Comparison of ENCODE assay signal across 19 cellular contexts in genomic region chr11:19576903-19577302, GRCh38.
DNase-seq lines count a peak whose midpoint lies in the region; ATAC-seq and TF ChIP-seq lines count a peak whose summit lies in the region.
"Had no signal": no experiment of that assay in that cellular context is flagged by ENCODE, and none has a peak within 500 bp of the region (broad histone marks: within the 10 kb centered on the region; RNA-seq: fewer than 3 reads in every experiment).

No MANE protein-coding gene starts in this region.

- H3K27ac Mint-ChIP-seq in activated CD4-positive, alpha-beta T cell treated with anti-CD3 and anti-CD28 coated beads, Interleukin-2, amount 10 ng/mL, durations not matched to agents 7 days and 5 days = no peak overlapping the region
- H3K27ac Mint-ChIP-seq in T-cell = no peak overlapping the region
- H3K27ac Mint-ChIP-seq: endodermal cell; nephron progenitor cell; stimulated activated naive CD8-positive, alpha-beta T cell treated with anti-CD3 and anti-CD28 coated beads, Interleukin-15, amount 100 ng/mL, for 72 hours had no signal

- DNase-seq in SK-N-SH (no peak), esophagus squamous epithelium (lab: John Stamatoyannopoulos, UW) (no peak), osteoblast (ENCODE audit: insufficient read length, low spot score, missing footprints) (no peak), upper lobe of right lung (no peak), NCI-H2171 treated with DMSO at 0.1 percent for 48 hours (lab: John Stamatoyannopoulos, UW) (no peak), T-cell (no peak)
- no peak for DNase-seq in activated CD4-positive, alpha-beta T cell treated with anti-CD3 and anti-CD28 coated beads, Interleukin-2, amount 10 ng/mL, durations not matched to agents 7 days and 5 days
- DNase-seq: activated CD8-positive, alpha-beta memory T cell treated with anti-CD3 and anti-CD28 coated beads for 24 hours; activated effector memory CD4-positive, alpha-beta T cell treated with anti-CD3 and anti-CD28 coated beads, Interleukin-2, amount 50 U/mL, for 16 hours; CD8-positive, alpha-beta memory T cell; endodermal cell; HFFc6; NCI-H1417 treated with DMSO at 0.1 percent for 48 hours; nephron progenitor cell; stimulated activated naive CD8-positive, alpha-beta T cell treated with anti-CD3 and anti-CD28 coated beads, Interleukin-15, amount 100 ng/mL, for 72 hours had no signal

- intact Hi-C loops in esophagus squamous epithelium (cut with DNase I) = no loop called here
- intact Hi-C loops in upper lobe of right lung (cut with DNase I) = no loop called here

- TF ChIP-seq POLR2A in esophagus squamous epithelium (IDR thresholded peaks at IDR 0.05) = no peak

- no peak overlapping the region for H3K4me3 Mint-ChIP-seq in activated CD4-positive, alpha-beta T cell treated with anti-CD3 and anti-CD28 coated beads, Interleukin-2, amount 10 ng/mL, durations not matched to agents 7 days and 5 days
- H3K4me3 Mint-ChIP-seq in T-cell = no peak overlapping the region
- H3K4me3 Mint-ChIP-seq: CD8-positive, alpha-beta memory T cell; endodermal cell; nephron progenitor cell; stimulated activated naive CD8-positive, alpha-beta T cell treated with anti-CD3 and anti-CD28 coated beads, Interleukin-15, amount 100 ng/mL, for 72 hours had no signal

- H3K9ac ChIP-seq in SK-N-SH = no peak overlapping the region

- H3K79me2 ChIP-seq in SK-N-SH (ENCODE audit: insufficient read depth) (no peaks in the 10 kb centered on the region), osteoblast (ENCODE audit: insufficient read depth, low read length) (no peaks in the 10 kb centered on the region)

- TF ChIP-seq RAD21 in SK-N-SH (IDR thresholded peaks at IDR 0.05; ENCODE audit: low read length) = no peak

- POLR2A ChIA-PET in SK-N-SH (lab: Yijun Ruan, JAX) = no interaction called here
- POLR2A ChIA-PET in activated CD4-positive, alpha-beta T cell treated with anti-CD3 and anti-CD28 coated beads, Interleukin-2, amount 10 ng/mL, durations not matched to agents 7 days and 5 days (lab: Charles Lee) = no interaction called here
- POLR2A ChIA-PET in T-cell (lab: Charles Lee) = no interaction called here

- WGBS in SK-N-SH (ENCODE audit: low lambda C conversion rate) = 95% methylated on average over 6 of the region's 6 CpGs
- WGBS in esophagus squamous epithelium, 2 donors = 71 to 82% methylated on average over 6 of the region's 6 CpGs

- no peaks in the 10 kb centered on the region for H3K4me1 Mint-ChIP-seq in activated CD4-positive, alpha-beta T cell treated with anti-CD3 and anti-CD28 coated beads, Interleukin-2, amount 10 ng/mL, durations not matched to agents 7 days and 5 days
- H3K4me1 Mint-ChIP-seq in T-cell = no peaks in the 10 kb centered on the region
- H3K4me1 Mint-ChIP-seq: CD8-positive, alpha-beta memory T cell; stimulated activated naive CD8-positive, alpha-beta T cell treated with anti-CD3 and anti-CD28 coated beads, Interleukin-15, amount 100 ng/mL, for 72 hours had no signal

- ATAC-seq in SK-N-SH treated with all-trans-retinoic acid at 6 μM for 48 hours = no peak
- no peak for ATAC-seq in upper lobe of right lung
- ATAC-seq in T-cell (replicated peaks in 1 of 4) = no peak
- ATAC-seq: GM12878; K562; stimulated activated naive CD8-positive, alpha-beta T cell treated with anti-CD3 and anti-CD28 coated beads, Interleukin-15, amount 100 ng/mL, for 72 hours had no signal

- CTCF ChIA-PET in SK-N-SH (lab: Yijun Ruan, JAX) (interaction anchor here (0.8 to 6.4 kb wide), 5 partner anchors 11 to 159 kb away, joined by 3 to 56 read pairs (median 3); no protein-coding TSS in a partner anchor), T-cell (lab: Charles Lee) (interaction anchor here in 1 of 2 donors (1.4 kb wide), 1 partner anchor 15 kb away, joined by 3 read pairs; no protein-coding TSS in a partner anchor)
- CTCF ChIA-PET in activated CD4-positive, alpha-beta T cell treated with anti-CD3 and anti-CD28 coated beads, Interleukin-2, amount 10 ng/mL, durations not matched to agents 7 days and 5 days (lab: Charles Lee) = no interaction called here

- H3K4me2 ChIP-seq in SK-N-SH = peak overlapping the region; percentile 77
- H3K4me2 ChIP-seq in osteoblast (ENCODE audit: insufficient read depth, low read length) = no peak overlapping the region

- no peaks in the 10 kb centered on the region for H3K9me3 Mint-ChIP-seq in activated CD4-positive, alpha-beta T cell treated with anti-CD3 and anti-CD28 coated beads, Interleukin-2, amount 10 ng/mL, durations not matched to agents 7 days and 5 days
- H3K9me3 Mint-ChIP-seq in T-cell = no peaks in the 10 kb centered on the region
- H3K9me3 Mint-ChIP-seq: CD8-positive, alpha-beta memory T cell; endodermal cell; HFFc6; nephron progenitor cell; stimulated activated naive CD8-positive, alpha-beta T cell treated with anti-CD3 and anti-CD28 coated beads, Interleukin-15, amount 100 ng/mL, for 72 hours had no signal

- no peaks in the 10 kb centered on the region for H3K36me3 Mint-ChIP-seq in activated CD4-positive, alpha-beta T cell treated with anti-CD3 and anti-CD28 coated beads, Interleukin-2, amount 10 ng/mL, durations not matched to agents 7 days and 5 days (ENCODE audit: low read depth)
- H3K36me3 Mint-ChIP-seq in T-cell = no peaks in the 10 kb centered on the region
- H3K36me3 Mint-ChIP-seq: CD8-positive, alpha-beta memory T cell had no signal

- peaks cover 4% of the 10 kb centered on the region for H3K27me3 Mint-ChIP-seq in activated CD4-positive, alpha-beta T cell treated with anti-CD3 and anti-CD28 coated beads, Interleukin-2, amount 10 ng/mL, durations not matched to agents 7 days and 5 days
- H3K27me3 Mint-ChIP-seq in T-cell = peaks cover 0 to 4% of the 10 kb centered on the region in 2 donors
- H3K27me3 Mint-ChIP-seq: stimulated activated naive CD8-positive, alpha-beta T cell treated with anti-CD3 and anti-CD28 coated beads, Interleukin-15, amount 100 ng/mL, for 72 hours had no signal

- H3K36me3 ChIP-seq in SK-N-SH (replicated peaks in 1 of 2; ENCODE audit: control insufficient read depth in 1 of 2, insufficient read depth in 2 of 2, low read length in 1 of 2) = no peaks in the 10 kb centered on the region
- H3K36me3 ChIP-seq in esophagus squamous epithelium = no peaks in the 10 kb centered on the region
- no peaks in the 10 kb centered on the region for H3K36me3 ChIP-seq in osteoblast (ENCODE audit: insufficient read depth, low read length)
- H3K36me3 ChIP-seq in upper lobe of right lung = no peaks in the 10 kb centered on the region

- H3K27ac ChIP-seq in SK-N-SH (ENCODE audit: low read depth in 2 of 2, low read length in 1 of 2) (peak overlapping the region; percentile 71 to 98), esophagus squamous epithelium (peak overlapping the region; percentile 65 to 89 (median 78)), osteoblast (ENCODE audit: low read depth, low read length) (peak overlapping the region; percentile 13), upper lobe of right lung (peak overlapping the region; percentile 45)
- H3K27ac ChIP-seq: 22Rv1 had no signal

- no peaks in the 10 kb centered on the region for H3K9me2 ChIP-seq in SK-N-SH

- H2AFZ ChIP-seq in SK-N-SH (ENCODE audit: low read depth) = no peak overlapping the region
- no peak overlapping the region for H2AFZ ChIP-seq in osteoblast (ENCODE audit: low read length)

- no peaks in the 10 kb centered on the region for H3K9me3 ChIP-seq in SK-N-SH
- no peaks in the 10 kb centered on the region for H3K9me3 ChIP-seq in esophagus squamous epithelium
- H3K9me3 ChIP-seq in osteoblast (ENCODE audit: low read depth, low read length) = no peaks in the 10 kb centered on the region
- no peaks in the 10 kb centered on the region for H3K9me3 ChIP-seq in upper lobe of right lung

- no peaks in the 10 kb centered on the region for H3K27me3 ChIP-seq in SK-N-SH (ENCODE audit: insufficient read depth)
- H3K27me3 ChIP-seq in esophagus squamous epithelium = no peaks in the 10 kb centered on the region
- H3K27me3 ChIP-seq in osteoblast (ENCODE audit: insufficient read depth, low read length) = no peaks in the 10 kb centered on the region
- no peaks in the 10 kb centered on the region for H3K27me3 ChIP-seq in upper lobe of right lung

- H3F3A ChIP-seq in SK-N-SH (replicated peaks; ENCODE audit: insufficient read depth) = no peaks in the 10 kb centered on the region

- no peak overlapping the region for H3K4me3 ChIP-seq in SK-N-SH (ENCODE audit: low read depth in 2 of 2, low read length in 1 of 2)
- H3K4me3 ChIP-seq in esophagus squamous epithelium = no peak overlapping the region
- peak overlapping the region; percentile 14 for H3K4me3 ChIP-seq in osteoblast (ENCODE audit: insufficient read depth, low read length)
- no peak overlapping the region for H3K4me3 ChIP-seq in upper lobe of right lung
- H3K4me3 ChIP-seq: GM12878, K562 had no signal

- no peak for TF ChIP-seq CTCF in SK-N-SH (IDR thresholded peaks at IDR 0.05)
- TF ChIP-seq CTCF in esophagus squamous epithelium (IDR thresholded peaks at IDR 0.05) = no peak
- TF ChIP-seq CTCF in osteoblast (IDR thresholded peaks at IDR 0.05; ENCODE audit: extremely low read depth, low read depth, low read length) = no peak
- TF ChIP-seq CTCF in upper lobe of right lung (IDR thresholded peaks at IDR 0.05) = no peak

- no peak for TF ChIP-seq EP300 in SK-N-SH (IDR thresholded peaks at IDR 0.05; ENCODE audit: borderline replicate concordance in 1 of 2, low read depth in 1 of 2, low read length in 1 of 2)

- no peaks in the 10 kb centered on the region for H4K20me1 ChIP-seq in SK-N-SH (ENCODE audit: insufficient read depth)
- H4K20me1 ChIP-seq in osteoblast (ENCODE audit: insufficient read depth, low read length) = no peaks in the 10 kb centered on the region

- H3K4me1 ChIP-seq in SK-N-SH (ENCODE audit: control insufficient read depth in 1 of 2, insufficient read depth in 2 of 2, low read depth in 1 of 2, low read length in 1 of 2) (peaks cover 15 to 56% of the 10 kb centered on the region in 2 experiments), esophagus squamous epithelium (peaks cover 8 to 44% (median 20%) of the 10 kb centered on the region in 3 donors), osteoblast (ENCODE audit: insufficient read depth, low read length) (peaks cover 25% of the 10 kb centered on the region), upper lobe of right lung (peaks cover 27% of the 10 kb centered on the region)

TF ChIP-seq in SK-N-SH, 30 proteins besides CTCF, POLR2A, EP300 and RAD21 (continues in another document):
- TF ChIP-seq GATA2 (CRISPR knock-in tag; IDR thresholded peaks at IDR 0.05) (no peak), FOSL2 (IDR thresholded peaks at IDR 0.05; ENCODE audit: borderline replicate concordance, low read depth) (no peak), CHD2 (IDR thresholded peaks at IDR 0.05; ENCODE audit: low read length, partially characterized antibody) (no peak), JUND (IDR thresholded peaks at IDR 0.05) (no peak)

TF ChIP-seq in SK-N-SH treated with all-trans-retinoic acid at 6 μM for 48 hours, 23 proteins besides CTCF, POLR2A, EP300 and RAD21 (continues in another document):
- TF ChIP-seq TOX (CRISPR knock-in tag; IDR thresholded peaks at IDR 0.05; ENCODE audit: borderline replicate concordance) = no peak

Comparison
In these comparisons a context has a peak if more than half of its experiments do, and no peak if none do; other contexts are left out.
1. H3K27ac ChIP-seq: peak in every context shown above with its lines; median percentile 84 in SK-N-SH; 78 in esophagus squamous epithelium; 45 in upper lobe of right lung; 13 in osteoblast.